In genomic region chr5:145247745-145248040, GRCh38 we compare ENCODE assay signal across 1 cellular context.
TF ChIP-seq lines count a peak whose summit lies in the region.

No MANE protein-coding gene starts in this region.

TF ChIP-seq in SK-N-SH treated with all-trans-retinoic acid at 6 μM for 48 hours, 23 proteins besides CTCF, POLR2A, EP300 and RAD21 (continued from another document):
- TF ChIP-seq TSHZ2 (CRISPR knock-in tag; IDR thresholded peaks at IDR 0.05) (no peak), TCF4 (CRISPR knock-in tag; IDR thresholded peaks at IDR 0.05; ENCODE audit: borderline replicate concordance) (no peak), ZFP30 (CRISPR knock-in tag; IDR thresholded peaks at IDR 0.05) (no peak), CSDC2 (CRISPR knock-in tag; IDR thresholded peaks at IDR 0.05) (no peak), ARNTL (CRISPR knock-in tag; IDR thresholded peaks at IDR 0.05; ENCODE audit: borderline replicate concordance, low read depth) (no peak), ZFP3 (CRISPR knock-in tag; IDR thresholded peaks at IDR 0.05) (no peak), CSRNP3 (CRISPR knock-in tag; IDR thresholded peaks at IDR 0.05) (no peak), ISL1 (CRISPR knock-in tag; IDR thresholded peaks at IDR 0.05) (no peak), SNAI2 (CRISPR knock-in tag; IDR thresholded peaks at IDR 0.05) (no peak), PPARA (CRISPR knock-in tag; IDR thresholded peaks at IDR 0.05; ENCODE audit: borderline replicate concordance) (no peak), ESRRG (CRISPR knock-in tag; IDR thresholded peaks at IDR 0.05) (no peak), BACH2 (CRISPR knock-in tag; IDR thresholded peaks at IDR 0.05; ENCODE audit: borderline replicate concordance) (no peak), ZNF8 (CRISPR knock-in tag; IDR thresholded peaks at IDR 0.05) (no peak), CREB5 (CRISPR knock-in tag; IDR thresholded peaks at IDR 0.05; ENCODE audit: low read depth) (no peak), ZNF70 (CRISPR knock-in tag; IDR thresholded peaks at IDR 0.05) (no peak), ZNF565 (CRISPR knock-in tag; conservative IDR thresholded peaks at IDR 0.05; ENCODE audit: low read depth) (no peak)
